ENCODE assay signal across 26 cellular contexts in the genomic region with DNA sequence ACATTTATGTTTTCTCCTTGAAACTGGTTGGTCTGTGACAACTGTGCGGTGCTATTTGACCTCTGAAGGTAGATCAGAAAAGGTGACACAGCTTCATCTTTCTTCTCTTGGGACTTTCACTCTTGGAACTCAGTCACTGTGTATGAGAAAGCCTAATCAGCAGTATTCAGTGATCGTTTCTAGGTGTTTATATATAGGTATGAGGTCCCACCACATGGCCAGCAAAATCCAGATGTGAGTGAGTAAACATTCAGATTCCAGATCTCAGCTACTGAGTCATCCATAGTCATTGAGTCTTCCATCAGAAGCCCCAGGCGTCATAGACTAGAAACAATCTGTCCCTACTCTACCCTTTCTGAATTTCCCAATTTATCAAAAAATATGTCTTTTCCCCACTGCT.
DNase-seq lines count a peak whose midpoint lies in the region; ATAC-seq and TF ChIP-seq lines count a peak whose summit lies in the region.
"Had no signal": no experiment of that assay in that cellular context is flagged by ENCODE, and none has a peak within 500 bp of the region (broad histone marks: within the 10 kb centered on the region; RNA-seq: fewer than 3 reads in every experiment).

No MANE protein-coding gene starts in this region.

- peak; percentile 56 for DNase-seq in MCF 10A (ENCODE audit: unreplicated experiment)
- DNase-seq in breast epithelium (ENCODE audit: low spot score in 2 of 2): no peak
- peak; percentile 65 for DNase-seq in RKO (ENCODE audit: low spot score)
- peak; percentile 19 for DNase-seq in choroid plexus epithelial cell (ENCODE audit: low read depth)
- no peak for DNase-seq in KBM-7
- no peak for DNase-seq in SJCRH30
- DNase-seq: 8988T; activated CD4-positive, alpha-beta T cell treated with anti-CD3 and anti-CD28 coated beads for 36 hours; activated CD8-positive, alpha-beta T cell treated with anti-CD3 and anti-CD28 coated beads, Interleukin-2, amount 10 ng/mL, durations not matched to agents 7 days and 5 days; activated effector memory CD4-positive, alpha-beta T cell treated with anti-CD3 and anti-CD28 coated beads, Interleukin-2, amount 50 U/mL, for 16 hours; activated naive CD8-positive, alpha-beta T cell treated with anti-CD3 and anti-CD28 coated beads, Interleukin-2, amount 10 ng/mL, durations not matched to agents 7 days and 5 days; DMS153; dorsolateral prefrontal cortex; NCI-H1048; NCI-H1694 treated with DMSO at 0.1 percent for 48 hours; NCI-H526 treated with DMSO at 0.1 percent for 48 hours; pancreas; stimulated activated CD4-positive, alpha-beta T cell treated with anti-CD3 and anti-CD28 coated beads, Interleukin-1b, Interleukin-23, amount 100 ng/mL, for 48 hours; stomach; thyroid gland had no signal

- peaks cover 12% of the 10 kb centered on the region for H3K4me1 Mint-ChIP-seq in MCF 10A (ENCODE audit: insufficient read depth, unreplicated experiment)
- H3K4me1 Mint-ChIP-seq: activated CD4-positive, alpha-beta T cell treated with anti-CD3 and anti-CD28 coated beads for 36 hours; activated naive CD8-positive, alpha-beta T cell treated with anti-CD3 and anti-CD28 coated beads, Interleukin-2, amount 10 ng/mL, durations not matched to agents 7 days and 5 days had no signal

- no peak for TF ChIP-seq CTCF in MCF 10A (IDR thresholded peaks at IDR 0.05; ENCODE audit: unreplicated experiment)
- TF ChIP-seq CTCF in breast epithelium (IDR thresholded peaks at IDR 0.05): no peak
- no peak for TF ChIP-seq CTCF in choroid plexus epithelial cell (conservative IDR thresholded peaks at IDR 0.05; ENCODE audit: low read depth, low read length)

- H3K27me3 ChIP-seq in breast epithelium (no peaks in the 10 kb centered on the region), SJCRH30 (no peaks in the 10 kb centered on the region)
- H3K27me3 ChIP-seq: dorsolateral prefrontal cortex, pancreas, right atrium auricular region, stomach, thyroid gland had no signal

- H3K9me3 ChIP-seq in breast epithelium (no peaks in the 10 kb centered on the region), SJCRH30 (replicated peaks) (no peaks in the 10 kb centered on the region)
- H3K9me3 ChIP-seq: pancreas, stomach, thyroid gland had no signal

- POLR2A ChIA-PET in MCF 10A (lab: Yijun Ruan, JAX): interaction anchor here (0.7 kb wide), 1 partner anchor 16 kb away, joined by 3 read pairs; no protein-coding TSS in a partner anchor

- no peaks in the 10 kb centered on the region for H3K36me3 Mint-ChIP-seq in MCF 10A (ENCODE audit: insufficient read depth, unreplicated experiment)

- intact Hi-C loops in MCF 10A (cut with micrococcal nuclease): no loop called here
- intact Hi-C loops in breast epithelium (cut with DNase I; ENCODE audit: low total_unique reads): no loop called here

- H3K36me3 ChIP-seq in breast epithelium (no peaks in the 10 kb centered on the region), SJCRH30 (no peaks in the 10 kb centered on the region)
- H3K36me3 ChIP-seq: pancreas, right atrium auricular region, stomach, thyroid gland had no signal

- H3K27me3 Mint-ChIP-seq in MCF 10A (ENCODE audit: insufficient read depth, unreplicated experiment): no peaks in the 10 kb centered on the region
- H3K27me3 Mint-ChIP-seq: activated CD4-positive, alpha-beta T cell treated with anti-CD3 and anti-CD28 coated beads for 36 hours had no signal

- H3K27ac Mint-ChIP-seq in MCF 10A (ENCODE audit: low read depth, unreplicated experiment): no peak overlapping the region
- H3K27ac Mint-ChIP-seq: activated CD4-positive, alpha-beta T cell treated with anti-CD3 and anti-CD28 coated beads for 36 hours; activated CD8-positive, alpha-beta T cell treated with anti-CD3 and anti-CD28 coated beads, Interleukin-2, amount 10 ng/mL, durations not matched to agents 7 days and 5 days; activated naive CD8-positive, alpha-beta T cell treated with anti-CD3 and anti-CD28 coated beads, Interleukin-2, amount 10 ng/mL, durations not matched to agents 7 days and 5 days had no signal

- no peaks in the 10 kb centered on the region for H3K4me1 ChIP-seq in breast epithelium
- H3K4me1 ChIP-seq in SJCRH30: no peaks in the 10 kb centered on the region
- H3K4me1 ChIP-seq: pancreas, right atrium auricular region, stomach, thyroid gland had no signal

- BruUV-seq in MCF 10A (replicated peaks; lab: Mats Ljungman, UMichigan): no TSS peak

- H3K27ac ChIP-seq in breast epithelium (no peak overlapping the region), SJCRH30 (no peak overlapping the region)
- H3K27ac ChIP-seq: dorsolateral prefrontal cortex, pancreas, right atrium auricular region, stomach, thyroid gland had no signal

- no peaks in the 10 kb centered on the region for H3K9me3 Mint-ChIP-seq in MCF 10A (ENCODE audit: unreplicated experiment)

- in situ Hi-C loops in KBM-7 (cut with MboI; ENCODE audit: low pct_unique_long_range_greater_than_20kb, low sequenced_read_pairs): no loop called here

- no peak overlapping the region for H3K4me3 Mint-ChIP-seq in MCF 10A (ENCODE audit: unreplicated experiment)
- H3K4me3 Mint-ChIP-seq: activated CD4-positive, alpha-beta T cell treated with anti-CD3 and anti-CD28 coated beads for 36 hours; activated CD8-positive, alpha-beta T cell treated with anti-CD3 and anti-CD28 coated beads, Interleukin-2, amount 10 ng/mL, durations not matched to agents 7 days and 5 days; activated naive CD8-positive, alpha-beta T cell treated with anti-CD3 and anti-CD28 coated beads, Interleukin-2, amount 10 ng/mL, durations not matched to agents 7 days and 5 days had no signal

- TF ChIP-seq POLR2A in breast epithelium (IDR thresholded peaks at IDR 0.05): no peak

- ATAC-seq in HG02981 (IDR thresholded peaks at IDR 0.05; ENCODE audit: unreplicated experiment) (no peak), GM18873 (IDR thresholded peaks at IDR 0.05; ENCODE audit: low FRiP score, unreplicated experiment) (no peak)
- ATAC-seq: activated CD4-positive, alpha-beta T cell treated with anti-CD3 and anti-CD28 coated beads for 36 hours; activated CD8-positive, alpha-beta T cell treated with anti-CD3 and anti-CD28 coated beads, Interleukin-2, amount 10 ng/mL, durations not matched to agents 7 days and 5 days; HCT116; pancreas; SK-N-SH treated with all-trans-retinoic acid at 6 μM for 48 hours had no signal

- H3K4me3 ChIP-seq in breast epithelium (no peak overlapping the region), choroid plexus epithelial cell (ENCODE audit: low read depth, low read length) (no peak overlapping the region), SJCRH30 (no peak overlapping the region)
- H3K4me3 ChIP-seq: dorsolateral prefrontal cortex, pancreas, right atrium auricular region, smooth muscle cell, stomach, thyroid gland had no signal

- CTCF ChIA-PET in MCF 10A (lab: Yijun Ruan, JAX): interaction anchor here (0.7 kb wide), 1 partner anchor 196 kb away, joined by 3 read pairs; no protein-coding TSS in a partner anchor

Comparison
In these comparisons a context has a peak if more than half of its experiments do, and no peak if none do; other contexts are left out.
1. DNase-seq: peak in MCF 10A (single experiment), RKO (single experiment) and choroid plexus epithelial cell (single experiment); none in breast epithelium (0 of 2), KBM-7 (single experiment) and SJCRH30 (0 of 2).